ENCODE assay signal across 1 cellular context in the genomic region with DNA sequence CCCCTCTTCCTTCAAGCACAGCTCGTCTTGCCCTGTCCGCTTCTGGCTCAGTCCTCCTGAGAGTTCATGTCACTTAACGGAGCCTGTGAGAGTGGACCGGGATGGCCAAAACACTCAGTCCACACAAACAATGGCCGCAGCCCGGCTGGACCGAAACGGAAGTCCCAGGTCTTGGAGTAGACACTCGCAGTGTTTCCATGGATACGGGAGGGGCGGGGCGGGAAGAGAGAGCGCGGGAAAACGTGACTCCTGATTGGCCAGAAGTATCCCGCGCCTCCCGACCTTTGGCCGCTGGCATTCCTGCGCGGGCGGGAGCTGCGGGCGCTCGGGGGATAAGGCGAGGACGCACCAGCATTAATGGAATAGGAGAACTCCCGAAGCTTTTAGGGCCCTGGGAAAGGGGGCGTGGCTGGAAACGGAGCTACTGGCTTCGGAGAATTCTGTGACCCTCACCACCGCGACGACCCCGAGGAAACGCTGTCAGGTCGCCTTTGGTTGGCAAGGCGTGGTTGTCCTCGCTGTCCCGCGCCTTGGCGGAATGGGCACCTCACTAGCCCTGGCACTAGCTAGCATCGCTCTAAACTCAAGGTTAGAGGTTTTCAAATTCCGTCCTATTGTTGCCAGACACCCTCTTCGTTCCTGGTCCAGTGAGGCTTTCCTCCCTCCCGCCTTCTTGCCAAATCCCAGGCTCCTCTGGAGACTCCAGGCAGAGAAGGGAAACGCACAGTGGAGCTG.
A peak's percentile ranks its signal among the peaks of the same experiment; 100 is the strongest.
TF ChIP-seq lines count a peak whose summit lies in the region.

A gene with protein sequence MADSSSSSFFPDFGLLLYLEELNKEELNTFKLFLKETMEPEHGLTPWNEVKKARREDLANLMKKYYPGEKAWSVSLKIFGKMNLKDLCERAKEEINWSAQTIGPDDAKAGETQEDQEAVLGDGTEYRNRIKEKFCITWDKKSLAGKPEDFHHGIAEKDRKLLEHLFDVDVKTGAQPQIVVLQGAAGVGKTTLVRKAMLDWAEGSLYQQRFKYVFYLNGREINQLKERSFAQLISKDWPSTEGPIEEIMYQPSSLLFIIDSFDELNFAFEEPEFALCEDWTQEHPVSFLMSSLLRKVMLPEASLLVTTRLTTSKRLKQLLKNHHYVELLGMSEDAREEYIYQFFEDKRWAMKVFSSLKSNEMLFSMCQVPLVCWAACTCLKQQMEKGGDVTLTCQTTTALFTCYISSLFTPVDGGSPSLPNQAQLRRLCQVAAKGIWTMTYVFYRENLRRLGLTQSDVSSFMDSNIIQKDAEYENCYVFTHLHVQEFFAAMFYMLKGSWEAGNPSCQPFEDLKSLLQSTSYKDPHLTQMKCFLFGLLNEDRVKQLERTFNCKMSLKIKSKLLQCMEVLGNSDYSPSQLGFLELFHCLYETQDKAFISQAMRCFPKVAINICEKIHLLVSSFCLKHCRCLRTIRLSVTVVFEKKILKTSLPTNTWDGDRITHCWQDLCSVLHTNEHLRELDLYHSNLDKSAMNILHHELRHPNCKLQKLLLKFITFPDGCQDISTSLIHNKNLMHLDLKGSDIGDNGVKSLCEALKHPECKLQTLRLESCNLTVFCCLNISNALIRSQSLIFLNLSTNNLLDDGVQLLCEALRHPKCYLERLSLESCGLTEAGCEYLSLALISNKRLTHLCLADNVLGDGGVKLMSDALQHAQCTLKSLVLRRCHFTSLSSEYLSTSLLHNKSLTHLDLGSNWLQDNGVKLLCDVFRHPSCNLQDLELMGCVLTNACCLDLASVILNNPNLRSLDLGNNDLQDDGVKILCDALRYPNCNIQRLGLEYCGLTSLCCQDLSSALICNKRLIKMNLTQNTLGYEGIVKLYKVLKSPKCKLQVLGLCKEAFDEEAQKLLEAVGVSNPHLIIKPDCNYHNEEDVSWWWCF (plus strand): TSS at position 297 of the 735 bp plus-strand sequence. CDS start 18,108 bp downstream, outside the sequence.
A gene (minus strand): TSS at position 164 of the 735 bp plus-strand sequence. CDS start 17,511 bp downstream, outside the sequence.

TF ChIP-seq in HepG2, 621 proteins besides CTCF, POLR2A, EP300 and RAD21 (continued from another document and continues in another):
- TF ChIP-seq, protein P1, sequence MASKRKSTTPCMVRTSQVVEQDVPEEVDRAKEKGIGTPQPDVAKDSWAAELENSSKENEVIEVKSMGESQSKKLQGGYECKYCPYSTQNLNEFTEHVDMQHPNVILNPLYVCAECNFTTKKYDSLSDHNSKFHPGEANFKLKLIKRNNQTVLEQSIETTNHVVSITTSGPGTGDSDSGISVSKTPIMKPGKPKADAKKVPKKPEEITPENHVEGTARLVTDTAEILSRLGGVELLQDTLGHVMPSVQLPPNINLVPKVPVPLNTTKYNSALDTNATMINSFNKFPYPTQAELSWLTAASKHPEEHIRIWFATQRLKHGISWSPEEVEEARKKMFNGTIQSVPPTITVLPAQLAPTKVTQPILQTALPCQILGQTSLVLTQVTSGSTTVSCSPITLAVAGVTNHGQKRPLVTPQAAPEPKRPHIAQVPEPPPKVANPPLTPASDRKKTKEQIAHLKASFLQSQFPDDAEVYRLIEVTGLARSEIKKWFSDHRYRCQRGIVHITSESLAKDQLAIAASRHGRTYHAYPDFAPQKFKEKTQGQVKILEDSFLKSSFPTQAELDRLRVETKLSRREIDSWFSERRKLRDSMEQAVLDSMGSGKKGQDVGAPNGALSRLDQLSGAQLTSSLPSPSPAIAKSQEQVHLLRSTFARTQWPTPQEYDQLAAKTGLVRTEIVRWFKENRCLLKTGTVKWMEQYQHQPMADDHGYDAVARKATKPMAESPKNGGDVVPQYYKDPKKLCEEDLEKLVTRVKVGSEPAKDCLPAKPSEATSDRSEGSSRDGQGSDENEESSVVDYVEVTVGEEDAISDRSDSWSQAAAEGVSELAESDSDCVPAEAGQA (IDR thresholded peaks at IDR 0.05; ENCODE audit: low read depth): no peak
- TF ChIP-seq, protein P1 (CRISPR knock-in tag; IDR thresholded peaks at IDR 0.05; ENCODE audit: borderline replicate concordance): no peak
- TF ChIP-seq KLF12 (CRISPR knock-in tag; IDR thresholded peaks at IDR 0.05; ENCODE audit: borderline replicate concordance) (no peak), ZMYM3 (CRISPR knock-in tag; IDR thresholded peaks at IDR 0.05) (no peak), ZNF777 (CRISPR knock-in tag; IDR thresholded peaks at IDR 0.05) (no peak), PAX8 (CRISPR knock-in tag; IDR thresholded peaks at IDR 0.05; ENCODE audit: borderline replicate concordance) (no peak), ZSCAN9 (CRISPR knock-in tag; IDR thresholded peaks at IDR 0.05; ENCODE audit: borderline replicate concordance) (0 out of 2 replicates have a peak, but pooled peaks have one; percentile 16), ZFYVE20 (CRISPR knock-in tag; IDR thresholded peaks at IDR 0.05; ENCODE audit: borderline replicate concordance, low read depth) (no peak), ZNF260 (CRISPR knock-in tag; IDR thresholded peaks at IDR 0.05; ENCODE audit: borderline replicate concordance, low read depth) (no peak), ZNF484 (CRISPR knock-in tag; IDR thresholded peaks at IDR 0.05; ENCODE audit: borderline replicate concordance, low read depth) (no peak), NFE2 (CRISPR knock-in tag; IDR thresholded peaks at IDR 0.05) (no peak), ZNF224 (CRISPR knock-in tag; IDR thresholded peaks at IDR 0.05) (no peak), MEIS1 (CRISPR knock-in tag; IDR thresholded peaks at IDR 0.05; ENCODE audit: borderline replicate concordance) (no peak), BORCS8-MEF2B (CRISPR knock-in tag; IDR thresholded peaks at IDR 0.05) (0 out of 2 replicates have a peak, but pooled peaks have one; percentile 54), PHB2 (IDR thresholded peaks at IDR 0.05; ENCODE audit: partially characterized antibody) (no peak), RBAK (CRISPR knock-in tag; IDR thresholded peaks at IDR 0.05) (no peak), ZNF230 (CRISPR knock-in tag; IDR thresholded peaks at IDR 0.05) (no peak), ZBTB7A (CRISPR knock-in tag; IDR thresholded peaks at IDR 0.05) (no peak), MAZ (IDR thresholded peaks at IDR 0.05; ENCODE audit: borderline replicate concordance, low read depth, low read length) (peak; percentile 66; the same call in 1 of the 2 replicates), MAZ (CRISPR knock-in tag; IDR thresholded peaks at IDR 0.05; ENCODE audit: low read depth) (no peak), HHEX (CRISPR knock-in tag; IDR thresholded peaks at IDR 0.05) (no peak), SP5 (CRISPR knock-in tag; IDR thresholded peaks at IDR 0.05; ENCODE audit: borderline replicate concordance, low read depth) (peak; percentile 54), ZNF264 (CRISPR knock-in tag; IDR thresholded peaks at IDR 0.05) (0 out of 2 replicates have a peak, but pooled peaks have one; percentile 25), SIX1 (CRISPR knock-in tag; IDR thresholded peaks at IDR 0.05; ENCODE audit: borderline replicate concordance) (no peak), ZBTB38 (CRISPR knock-in tag; IDR thresholded peaks at IDR 0.05) (no peak; the same call in 1 of the 2 replicates), NFIB (CRISPR knock-in tag; IDR thresholded peaks at IDR 0.05; ENCODE audit: borderline replicate concordance) (no peak), ELF3 (CRISPR knock-in tag; IDR thresholded peaks at IDR 0.05) (no peak), KLF15 (CRISPR knock-in tag; IDR thresholded peaks at IDR 0.05; ENCODE audit: borderline replicate concordance) (no peak; the same call in 1 of the 2 replicates), ONECUT2 (CRISPR knock-in tag; IDR thresholded peaks at IDR 0.05) (no peak), ZNF274 (CRISPR knock-in tag; IDR thresholded peaks at IDR 0.05) (no peak), ZNF878 (CRISPR knock-in tag; IDR thresholded peaks at IDR 0.05) (no peak), JDP2 (CRISPR knock-in tag; IDR thresholded peaks at IDR 0.05; ENCODE audit: borderline replicate concordance) (no peak), CC2D1A (CRISPR knock-in tag; IDR thresholded peaks at IDR 0.05) (no peak), ZNF232 (CRISPR knock-in tag; IDR thresholded peaks at IDR 0.05; ENCODE audit: borderline replicate concordance) (no peak), KLF16 (CRISPR knock-in tag; IDR thresholded peaks at IDR 0.05) (no peak), IRX3 (CRISPR knock-in tag; IDR thresholded peaks at IDR 0.05; ENCODE audit: borderline replicate concordance, low read depth) (no peak), ZNF720 (CRISPR knock-in tag; IDR thresholded peaks at IDR 0.05) (no peak), BRCA1 (CRISPR knock-in tag; IDR thresholded peaks at IDR 0.05) (no peak), HNRNPLL (IDR thresholded peaks at IDR 0.05; ENCODE audit: low read depth, low read length, poor library complexity, severe bottlenecking) (peak; percentile 73), ZNF782 (CRISPR knock-in tag; IDR thresholded peaks at IDR 0.05; ENCODE audit: borderline replicate concordance) (no peak)
- TF ChIP-seq, protein P2, sequence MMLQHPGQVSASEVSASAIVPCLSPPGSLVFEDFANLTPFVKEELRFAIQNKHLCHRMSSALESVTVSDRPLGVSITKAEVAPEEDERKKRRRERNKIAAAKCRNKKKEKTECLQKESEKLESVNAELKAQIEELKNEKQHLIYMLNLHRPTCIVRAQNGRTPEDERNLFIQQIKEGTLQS (CRISPR knock-in tag; IDR thresholded peaks at IDR 0.05): no peak
- TF ChIP-seq, protein P3, sequence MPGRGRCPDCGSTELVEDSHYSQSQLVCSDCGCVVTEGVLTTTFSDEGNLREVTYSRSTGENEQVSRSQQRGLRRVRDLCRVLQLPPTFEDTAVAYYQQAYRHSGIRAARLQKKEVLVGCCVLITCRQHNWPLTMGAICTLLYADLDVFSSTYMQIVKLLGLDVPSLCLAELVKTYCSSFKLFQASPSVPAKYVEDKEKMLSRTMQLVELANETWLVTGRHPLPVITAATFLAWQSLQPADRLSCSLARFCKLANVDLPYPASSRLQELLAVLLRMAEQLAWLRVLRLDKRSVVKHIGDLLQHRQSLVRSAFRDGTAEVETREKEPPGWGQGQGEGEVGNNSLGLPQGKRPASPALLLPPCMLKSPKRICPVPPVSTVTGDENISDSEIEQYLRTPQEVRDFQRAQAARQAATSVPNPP (CRISPR knock-in tag; IDR thresholded peaks at IDR 0.05): no peak
- TF ChIP-seq, protein P4, sequence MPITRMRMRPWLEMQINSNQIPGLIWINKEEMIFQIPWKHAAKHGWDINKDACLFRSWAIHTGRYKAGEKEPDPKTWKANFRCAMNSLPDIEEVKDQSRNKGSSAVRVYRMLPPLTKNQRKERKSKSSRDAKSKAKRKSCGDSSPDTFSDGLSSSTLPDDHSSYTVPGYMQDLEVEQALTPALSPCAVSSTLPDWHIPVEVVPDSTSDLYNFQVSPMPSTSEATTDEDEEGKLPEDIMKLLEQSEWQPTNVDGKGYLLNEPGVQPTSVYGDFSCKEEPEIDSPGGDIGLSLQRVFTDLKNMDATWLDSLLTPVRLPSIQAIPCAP (CRISPR knock-in tag; IDR thresholded peaks at IDR 0.05; ENCODE audit: low read depth): no peak
- TF ChIP-seq, protein P5, sequence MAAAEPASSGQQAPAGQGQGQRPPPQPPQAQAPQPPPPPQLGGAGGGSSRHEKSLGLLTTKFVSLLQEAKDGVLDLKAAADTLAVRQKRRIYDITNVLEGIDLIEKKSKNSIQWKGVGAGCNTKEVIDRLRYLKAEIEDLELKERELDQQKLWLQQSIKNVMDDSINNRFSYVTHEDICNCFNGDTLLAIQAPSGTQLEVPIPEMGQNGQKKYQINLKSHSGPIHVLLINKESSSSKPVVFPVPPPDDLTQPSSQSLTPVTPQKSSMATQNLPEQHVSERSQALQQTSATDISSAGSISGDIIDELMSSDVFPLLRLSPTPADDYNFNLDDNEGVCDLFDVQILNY (CRISPR knock-in tag; conservative IDR thresholded peaks at IDR 0.05): peak; percentile 94
- TF ChIP-seq, protein P6, sequence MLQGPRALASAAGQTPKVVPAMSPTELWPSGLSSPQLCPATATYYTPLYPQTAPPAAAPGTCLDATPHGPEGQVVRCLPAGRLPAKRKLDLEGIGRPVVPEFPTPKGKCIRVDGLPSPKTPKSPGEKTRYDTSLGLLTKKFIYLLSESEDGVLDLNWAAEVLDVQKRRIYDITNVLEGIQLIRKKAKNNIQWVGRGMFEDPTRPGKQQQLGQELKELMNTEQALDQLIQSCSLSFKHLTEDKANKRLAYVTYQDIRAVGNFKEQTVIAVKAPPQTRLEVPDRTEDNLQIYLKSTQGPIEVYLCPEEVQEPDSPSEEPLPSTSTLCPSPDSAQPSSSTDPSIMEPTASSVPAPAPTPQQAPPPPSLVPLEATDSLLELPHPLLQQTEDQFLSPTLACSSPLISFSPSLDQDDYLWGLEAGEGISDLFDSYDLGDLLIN (CRISPR knock-in tag; IDR thresholded peaks at IDR 0.05; ENCODE audit: borderline replicate concordance): peak; percentile 51; the same call in 1 of the 2 replicates
- TF ChIP-seq, protein P7, sequence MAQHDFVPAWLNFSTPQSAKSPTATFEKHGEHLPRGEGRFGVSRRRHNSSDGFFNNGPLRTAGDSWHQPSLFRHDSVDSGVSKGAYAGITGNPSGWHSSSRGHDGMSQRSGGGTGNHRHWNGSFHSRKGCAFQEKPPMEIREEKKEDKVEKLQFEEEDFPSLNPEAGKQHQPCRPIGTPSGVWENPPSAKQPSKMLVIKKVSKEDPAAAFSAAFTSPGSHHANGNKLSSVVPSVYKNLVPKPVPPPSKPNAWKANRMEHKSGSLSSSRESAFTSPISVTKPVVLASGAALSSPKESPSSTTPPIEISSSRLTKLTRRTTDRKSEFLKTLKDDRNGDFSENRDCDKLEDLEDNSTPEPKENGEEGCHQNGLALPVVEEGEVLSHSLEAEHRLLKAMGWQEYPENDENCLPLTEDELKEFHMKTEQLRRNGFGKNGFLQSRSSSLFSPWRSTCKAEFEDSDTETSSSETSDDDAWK (CRISPR knock-in tag; IDR thresholded peaks at IDR 0.05): no peak
